In genomic region chr2:74426181-74426758, GRCh38 we compare ENCODE assay signal across 2 cellular contexts.
A peak's percentile ranks its signal among the peaks of the same experiment; 100 is the strongest.
TF ChIP-seq lines count a peak whose summit lies in the region.

No MANE protein-coding gene starts in this region.

TF ChIP-seq in HEK293, 187 proteins besides CTCF, POLR2A, EP300 and RAD21:
- peak; percentile 39; the same call in 1 of the 2 replicates for TF ChIP-seq GLIS2 (tag by site-specific recombination; IDR thresholded peaks at IDR 0.05)
- 0 out of 2 replicates have a peak, but pooled peaks have one; percentile 13 for TF ChIP-seq GLIS1 (tag by site-specific recombination; IDR thresholded peaks at IDR 0.05)
- 0 out of 2 replicates have a peak, but pooled peaks have one; percentile 28 for TF ChIP-seq KLF17 (tag by site-specific recombination; IDR thresholded peaks at IDR 0.05)
- peak; percentile 17; the same call in 1 of the 2 replicates for TF ChIP-seq ZIC2 (tag by site-specific recombination; IDR thresholded peaks at IDR 0.05)
- peak; percentile 31; the same call in 1 of the 2 replicates for TF ChIP-seq PATZ1 (tag by site-specific recombination; IDR thresholded peaks at IDR 0.05)
- no peak for TF ChIP-seq ZBTB26 (tag by site-specific recombination; optimal IDR thresholded peaks at IDR 0.05)
- TF ChIP-seq ZNF26 (tag by site-specific recombination; IDR thresholded peaks at IDR 0.05) = no peak
- 0 out of 2 replicates have a peak, but pooled peaks have one; percentile 28 for TF ChIP-seq ZBTB21 (tag by site-specific recombination; IDR thresholded peaks at IDR 0.05)
- peak; percentile 73 for TF ChIP-seq ZNF629 (tag by site-specific recombination; IDR thresholded peaks at IDR 0.05)
- no peak for TF ChIP-seq ZNF248 (tag by site-specific recombination; IDR thresholded peaks at IDR 0.05)

TF ChIP-seq in K562, 482 proteins besides CTCF, POLR2A, EP300 and RAD21:
- TF ChIP-seq ZBTB43 (CRISPR knock-in tag; IDR thresholded peaks at IDR 0.05) (no peak), ARID3A (IDR thresholded peaks at IDR 0.05; ENCODE audit: borderline replicate concordance, low read depth, low read length) (no peak), CBFA2T3 (IDR thresholded peaks at IDR 0.05) (0 out of 2 replicates have a peak, but pooled peaks have one; percentile 35), SRSF3 (IDR thresholded peaks at IDR 0.05; ENCODE audit: insufficient read depth, low read length) (no peak), ZBTB49 (CRISPR knock-in tag; IDR thresholded peaks at IDR 0.05; ENCODE audit: borderline replicate concordance) (no peak), ELF2 (CRISPR knock-in tag; IDR thresholded peaks at IDR 0.05) (no peak), ZNF778 (CRISPR knock-in tag; IDR thresholded peaks at IDR 0.05) (no peak), ZNF347 (CRISPR knock-in tag; IDR thresholded peaks at IDR 0.05; ENCODE audit: low read depth) (no peak)
